ENCODE assay signal across 8 cellular contexts in genomic region chr16:50066482-50067289, GRCh38. TPM values are rescaled to one million over a fixed set of nuclear protein-coding genes. Genes with fewer than 3 reads are reported as not detected.
DNase-seq lines count a peak whose midpoint lies in the region; ATAC-seq and TF ChIP-seq lines count a peak whose summit lies in the region.

No MANE protein-coding gene starts in this region.

- DNase-seq in HCT116 (ENCODE audit: low read depth, low spot score) (no peak), T-helper 17 cell (no peak), glutamatergic neuron (no peak), HuH-7.5 (ENCODE audit: low spot score) (no peak), NAMALWA (ENCODE audit: low spot score) (no peak), GM10266 (ENCODE audit: extremely low spot score) (no peak), NCI-H446 treated with DMSO at 0.1 percent for 48 hours (lab: John Stamatoyannopoulos, UW) (no peak)

- peaks cover 36% of the 10 kb centered on the region for H3K79me2 ChIP-seq in HCT116 (ENCODE audit: insufficient read depth, low read length)

- intact Hi-C loops in HCT116 (cut with micrococcal nuclease), result loop anchor here (1.0 to 2.0 kb wide), 2 partner anchors 86 to 144 kb away; partner anchors contain the start of gene TENT4B

- POLR2A ChIA-PET in HCT116 (lab: Charles Lee), result interaction anchor here (0.9 to 1.1 kb wide), 2 partner anchors 18 to 144 kb away, joined by 3 to 4 read pairs; no protein-coding TSS in a partner anchor

- H3K4me2 ChIP-seq in HCT116 (ENCODE audit: low read length), result peak overlapping the region; percentile 91

- CTCF ChIA-PET in HCT116 (lab: Charles Lee), result interaction anchor here (1.5 to 3.0 kb wide), 3 partner anchors 41 to 144 kb away, joined by 12 to 24 read pairs (median 14); partner anchors contain the start of gene CNEP1R1

- peak overlapping the region; percentile 77 for H3K9ac ChIP-seq in HCT116 (ENCODE audit: low read length)

- RAD21 ChIA-PET in HCT116 (lab: Charles Lee; ENCODE audit: low non-redundant PET in 1 of 2, low total read pairs in 2 of 2, uncharacterized antibody in 2 of 2, unreplicated experiment in 2 of 2), result interaction anchor here (0.9 to 1.1 kb wide), 1 partner anchor 144 kb away, joined by 5 to 6 read pairs; no protein-coding TSS in a partner anchor

- H3K4me1 ChIP-seq in HCT116 (ENCODE audit: control insufficient read depth in 1 of 2, insufficient read depth in 2 of 2, low read length in 2 of 2), result peaks cover 0 to 14% of the 10 kb centered on the region in 2 experiments; a peak in 2 of 4 replicates

- H3K4me3 Mint-ChIP-seq in T-helper 17 cell, result peak overlapping the region; percentile 98
- peak overlapping the region; percentile 98 for H3K4me3 Mint-ChIP-seq in glutamatergic neuron (ENCODE audit: unreplicated experiment)

- ATAC-seq in HCT116, result no peak
- ATAC-seq in T-helper 17 cell, result no peak

- peak overlapping the region; percentile 45 for H2AFZ ChIP-seq in HCT116 (ENCODE audit: low read depth, low read length, poor library complexity, severe bottlenecking)

- H3K27me3 ChIP-seq in HCT116 (ENCODE audit: insufficient read depth, low read length), result no peaks in the 10 kb centered on the region

- peak overlapping the region; percentile 84 for H3K27ac ChIP-seq in HCT116 (ENCODE audit: low read depth, low read length)
- peak overlapping the region in 20 of 21 experiments; percentile 86 to 98 (median 94) for H3K27ac ChIP-seq in skin epidermis

- TF ChIP-seq RAD21 in HCT116 (IDR thresholded peaks at IDR 0.05; ENCODE audit: low read depth), result no peak

- H3K36me3 Mint-ChIP-seq in T-helper 17 cell (ENCODE audit: low read depth) (peaks cover 2% of the 10 kb centered on the region), glutamatergic neuron (ENCODE audit: unreplicated experiment) (no peaks in the 10 kb centered on the region)

- no peaks in the 10 kb centered on the region for H3K9me2 ChIP-seq in HCT116 (ENCODE audit: insufficient read depth)

- no peak for TF ChIP-seq CTCF in HCT116 (IDR thresholded peaks at IDR 0.05 in 2 of 3, conservative IDR thresholded peaks at IDR 0.05 in 1 of 3; ENCODE audit: borderline replicate concordance in 1 of 3, insufficient read depth in 1 of 3, low read depth in 2 of 3, low read length in 2 of 3)
- no peak for TF ChIP-seq CTCF in glutamatergic neuron (IDR thresholded peaks at IDR 0.05; ENCODE audit: partially characterized antibody, unreplicated experiment)
- TF ChIP-seq CTCF in GM10266 (IDR thresholded peaks at IDR 0.05; ENCODE audit: control insufficient read depth, insufficient read depth, low read depth, missing control alignments), result no peak

- H3K4me3 ChIP-seq in HCT116 (replicated peaks in 1 of 2; ENCODE audit: low read depth in 1 of 2, low read length in 2 of 2) (peak overlapping the region; percentile 79 to 81), skin epidermis (peak overlapping the region; percentile 61 to 99 (median 94))

- TF ChIP-seq POLR2A in HCT116 (IDR thresholded peaks at IDR 0.05; ENCODE audit: borderline replicate concordance, extremely low read depth, insufficient read depth, insufficient read length), result no peak

- H3K36me3 ChIP-seq in HCT116 (ENCODE audit: control insufficient read depth in 1 of 2, insufficient read depth in 2 of 2, low read length in 2 of 2), result peaks cover 8 to 18% of the 10 kb centered on the region in 2 experiments; a peak in 3 of 4 replicates

- H3K4me1 Mint-ChIP-seq in T-helper 17 cell (peaks cover 29% of the 10 kb centered on the region), glutamatergic neuron (ENCODE audit: low read depth, unreplicated experiment) (peaks cover 19% of the 10 kb centered on the region)

- no peaks in the 10 kb centered on the region for H3K9me3 ChIP-seq in HCT116 (ENCODE audit: control insufficient read depth in 1 of 2, insufficient read depth in 1 of 2, low read depth in 1 of 2, low read length in 2 of 2)
- H3K9me3 ChIP-seq in T-helper 17 cell (ENCODE audit: control insufficient read depth, low read length, poor library complexity, severe bottlenecking), result no peaks in the 10 kb centered on the region

- no peaks in the 10 kb centered on the region for H3K27me3 Mint-ChIP-seq in T-helper 17 cell
- peaks cover 10% of the 10 kb centered on the region for H3K27me3 Mint-ChIP-seq in glutamatergic neuron (ENCODE audit: unreplicated experiment)

- TSS peak; percentile 51 for BruUV-seq in HCT116 (replicated peaks; lab: Mats Ljungman, UMichigan)

- H3K27ac Mint-ChIP-seq in T-helper 17 cell, result peak overlapping the region; percentile 92
- peak overlapping the region; percentile 92 for H3K27ac Mint-ChIP-seq in glutamatergic neuron (ENCODE audit: unreplicated experiment)

- peaks cover 10% of the 10 kb centered on the region for H3K9me3 Mint-ChIP-seq in glutamatergic neuron (ENCODE audit: unreplicated experiment)

- H4K20me1 ChIP-seq in HCT116 (ENCODE audit: insufficient read depth), result no peaks in the 10 kb centered on the region

TF ChIP-seq in HCT116, 20 proteins besides CTCF, POLR2A, EP300 and RAD21:
- TF ChIP-seq ZFX (IDR thresholded peaks at IDR 0.05) (peak; percentile 47; the same call in 1 of the 2 replicates), SIN3A (IDR thresholded peaks at IDR 0.05; ENCODE audit: low read depth) (no peak)

RNA-seq across cellular contexts. Expression of gene HEATR3, which starts 0.9 kb away (rescaled TPM):
- total RNA-seq in HCT116 (2021; ENCODE audit: unreplicated experiment) (16.3 TPM), T-helper 17 cell (10 to 100 TPM; 10.9 to 12.0 TPM), glutamatergic neuron (ENCODE audit: unreplicated experiment) (27.9 TPM)
- polyA plus RNA-seq in HCT116 (2012), result 5.4 and 7.3 TPM in 2 replicates

RNA-seq across cellular contexts. Expression of gene CNEP1R1, which starts 41.7 kb away (rescaled TPM):
- total RNA-seq in HCT116 (2021; ENCODE audit: unreplicated experiment) (14.6 TPM), T-helper 17 cell (10 to 100 TPM; 32.6 to 32.8 TPM), glutamatergic neuron (ENCODE audit: unreplicated experiment) (15.0 TPM)
- polyA plus RNA-seq in HCT116 (2012), result 7.0 and 9.0 TPM in 2 replicates
